In the genomic region with DNA sequence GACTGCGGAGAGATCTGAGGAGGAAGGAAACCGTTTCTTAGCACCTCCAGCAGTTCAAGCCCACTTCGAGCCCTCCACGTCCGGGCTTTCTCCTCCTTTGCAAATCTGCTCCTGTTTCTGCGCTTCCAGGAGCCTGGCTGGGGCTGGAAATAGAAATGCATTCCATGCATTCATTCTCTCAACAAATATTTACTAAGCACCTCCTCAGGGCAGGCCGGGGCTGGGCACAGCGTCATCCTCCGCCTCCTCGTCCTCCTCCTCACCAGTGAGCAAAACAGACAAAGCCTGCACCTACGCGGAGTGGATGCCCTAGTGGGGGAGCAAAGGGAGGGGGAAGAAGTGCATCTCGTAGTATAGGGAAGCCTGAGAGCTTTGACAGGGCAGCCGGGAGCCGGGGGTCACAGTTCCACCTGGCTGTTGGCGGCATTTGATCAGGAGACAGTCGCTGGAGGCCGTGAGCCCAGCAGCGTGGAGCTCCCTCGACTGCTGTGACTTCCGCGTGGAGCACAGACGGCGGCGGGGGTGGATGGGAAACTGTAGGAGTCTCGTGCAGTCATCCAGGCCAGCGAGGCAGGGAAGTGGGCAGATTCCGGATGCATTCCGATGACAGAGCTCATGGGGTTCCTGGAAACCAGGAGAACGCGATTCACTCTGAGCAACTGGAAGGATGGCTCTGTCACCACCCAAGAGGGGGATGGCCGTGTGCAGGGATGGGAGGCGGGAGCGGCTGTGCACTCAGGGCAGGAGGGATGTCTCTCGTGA, we compare ENCODE assay signal across 1 cellular context.
TF ChIP-seq lines count a peak whose summit lies in the region.

No MANE protein-coding gene starts in this region.

TF ChIP-seq in H1, 55 proteins besides CTCF, POLR2A, EP300 and RAD21 (continued from another document):
- TF ChIP-seq NANOG (IDR thresholded peaks at IDR 0.05; ENCODE audit: insufficient read depth, low read depth, low read length, poor library complexity, severe bottlenecking): no peak
- no peak for TF ChIP-seq HDAC6 (IDR thresholded peaks at IDR 0.05; ENCODE audit: low read depth, low read length)
- TF ChIP-seq SP1 (IDR thresholded peaks at IDR 0.05; ENCODE audit: low read depth, low read length): no peak
- TF ChIP-seq, protein P1, sequence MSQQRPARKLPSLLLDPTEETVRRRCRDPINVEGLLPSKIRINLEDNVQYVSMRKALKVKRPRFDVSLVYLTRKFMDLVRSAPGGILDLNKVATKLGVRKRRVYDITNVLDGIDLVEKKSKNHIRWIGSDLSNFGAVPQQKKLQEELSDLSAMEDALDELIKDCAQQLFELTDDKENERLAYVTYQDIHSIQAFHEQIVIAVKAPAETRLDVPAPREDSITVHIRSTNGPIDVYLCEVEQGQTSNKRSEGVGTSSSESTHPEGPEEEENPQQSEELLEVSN (IDR thresholded peaks at IDR 0.05): peak; percentile 84
- no peak for TF ChIP-seq EGR1 (IDR thresholded peaks at IDR 0.05; ENCODE audit: borderline replicate concordance, low read depth, low read length)
- no peak for TF ChIP-seq KDM1A (IDR thresholded peaks at IDR 0.05; ENCODE audit: borderline replicate concordance, low read length)
TF ChIP-seq in H1: peak in this region for 3.
